Comparison of ENCODE assay signal across 1 cellular context in the genomic region with DNA sequence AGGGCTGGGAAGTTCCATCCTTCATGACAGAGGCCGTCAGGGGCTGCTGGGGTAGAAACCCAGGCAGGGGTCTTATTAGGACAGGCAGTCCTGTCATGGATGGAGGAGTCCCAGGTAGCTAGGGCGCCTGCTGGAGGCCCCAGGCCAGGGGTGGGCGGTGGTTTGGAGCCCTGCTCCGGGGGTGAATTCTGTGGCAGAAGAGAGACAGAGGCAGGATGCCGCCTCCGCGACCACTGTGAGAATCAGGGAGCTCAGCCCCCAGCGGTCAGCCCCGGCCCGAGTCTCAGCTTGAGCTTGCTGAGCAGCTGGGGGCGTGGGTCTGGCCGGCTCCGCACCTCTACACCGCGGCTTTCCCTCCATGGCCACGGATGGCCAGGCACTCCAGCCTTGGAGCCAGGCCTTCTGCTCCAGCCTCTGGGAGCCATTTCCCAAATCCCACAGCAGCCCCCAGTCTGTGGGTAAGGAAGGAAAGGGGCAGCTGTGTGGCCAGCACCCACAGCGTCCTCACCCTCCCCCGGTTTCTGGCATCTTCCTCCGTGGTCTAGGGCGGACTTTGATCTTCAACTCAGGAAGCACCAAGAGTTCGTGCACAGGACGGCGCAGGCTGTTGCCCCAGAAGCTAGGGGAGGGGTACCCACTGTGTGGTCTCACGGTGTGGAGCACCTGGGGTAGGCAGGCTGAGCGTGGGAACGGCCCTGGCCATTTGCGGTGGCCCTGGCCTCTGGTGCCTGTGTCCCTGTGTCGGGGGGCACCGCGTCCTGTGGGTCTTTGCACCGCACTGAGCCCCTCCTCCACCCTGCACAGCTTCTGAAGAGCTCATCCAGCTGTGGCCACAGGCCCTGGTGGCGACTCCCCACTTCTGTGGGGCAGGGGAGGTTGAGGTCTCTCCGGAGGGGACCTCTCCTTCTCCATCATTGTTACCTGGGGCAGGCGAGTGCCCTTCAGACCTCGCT.
TF ChIP-seq lines count a peak whose summit lies in the region.

No MANE protein-coding gene starts in this region.

TF ChIP-seq in HepG2, 621 proteins besides CTCF, POLR2A, EP300 and RAD21 (continued from another document and continues in another):
- TF ChIP-seq SUZ12 (IDR thresholded peaks at IDR 0.05; ENCODE audit: low read depth, low read length) (no peak), ZNF143 (CRISPR knock-in tag; IDR thresholded peaks at IDR 0.05) (no peak), FLYWCH1 (CRISPR knock-in tag; IDR thresholded peaks at IDR 0.05) (no peak), CHD4 (IDR thresholded peaks at IDR 0.05; ENCODE audit: borderline replicate concordance, low read length) (no peak), ZNF652 (CRISPR knock-in tag; IDR thresholded peaks at IDR 0.05; ENCODE audit: borderline replicate concordance, low read depth) (no peak; the same call in 1 of the 2 replicates), ZNF800 (CRISPR knock-in tag; IDR thresholded peaks at IDR 0.05) (0 out of 2 replicates have a peak, but pooled peaks have one; percentile 34), AFF4 (CRISPR knock-in tag; IDR thresholded peaks at IDR 0.05) (no peak), ISL2 (CRISPR knock-in tag; IDR thresholded peaks at IDR 0.05) (no peak), FOXK2 (IDR thresholded peaks at IDR 0.05) (no peak), THYN1 (CRISPR knock-in tag; IDR thresholded peaks at IDR 0.05; ENCODE audit: borderline replicate concordance, low read depth) (no peak), ZFX (CRISPR knock-in tag; IDR thresholded peaks at IDR 0.05; ENCODE audit: low read depth) (peak; percentile 50; the same call in 1 of the 2 replicates), NAIF1 (CRISPR knock-in tag; IDR thresholded peaks at IDR 0.05; ENCODE audit: borderline replicate concordance) (no peak), RBAK (CRISPR knock-in tag; IDR thresholded peaks at IDR 0.05) (no peak; the same call in 1 of the 2 replicates), SOX6 (IDR thresholded peaks at IDR 0.05) (no peak), SOX6 (CRISPR knock-in tag; IDR thresholded peaks at IDR 0.05) (no peak), AKNA (CRISPR knock-in tag; IDR thresholded peaks at IDR 0.05; ENCODE audit: borderline replicate concordance) (no peak), ZNF564 (CRISPR knock-in tag; IDR thresholded peaks at IDR 0.05) (no peak), KDM1A (CRISPR knock-in tag; IDR thresholded peaks at IDR 0.05) (no peak), ZNF205 (CRISPR knock-in tag; IDR thresholded peaks at IDR 0.05) (peak; percentile 53; the same call in 1 of the 2 replicates), CAMTA2 (CRISPR knock-in tag; IDR thresholded peaks at IDR 0.05; ENCODE audit: borderline replicate concordance) (no peak), ZNF354B (CRISPR knock-in tag; IDR thresholded peaks at IDR 0.05) (no peak), EEA1 (CRISPR knock-in tag; IDR thresholded peaks at IDR 0.05; ENCODE audit: borderline replicate concordance) (no peak), SNAPC5 (CRISPR knock-in tag; IDR thresholded peaks at IDR 0.05; ENCODE audit: borderline replicate concordance) (no peak), TSC22D2 (CRISPR knock-in tag; IDR thresholded peaks at IDR 0.05; ENCODE audit: borderline replicate concordance) (no peak), STAG1 (CRISPR knock-in tag; IDR thresholded peaks at IDR 0.05) (no peak), FIP1L1 (IDR thresholded peaks at IDR 0.05; ENCODE audit: borderline replicate concordance, insufficient read depth, low read depth, low read length) (no peak), ZNF670 (CRISPR knock-in tag; IDR thresholded peaks at IDR 0.05; ENCODE audit: borderline replicate concordance) (no peak), IKZF1 (IDR thresholded peaks at IDR 0.05) (no peak), CCAR2 (optimal IDR thresholded peaks at IDR 0.05; ENCODE audit: low read depth, low read length) (no peak), ZNF331 (CRISPR knock-in tag; IDR thresholded peaks at IDR 0.05) (no peak), ZBTB25 (CRISPR knock-in tag; IDR thresholded peaks at IDR 0.05) (no peak), ZNF766 (CRISPR knock-in tag; IDR thresholded peaks at IDR 0.05; ENCODE audit: borderline replicate concordance) (no peak), ESRRA (CRISPR knock-in tag; IDR thresholded peaks at IDR 0.05; ENCODE audit: low read depth) (0 out of 2 replicates have a peak, but pooled peaks have one; percentile 37), SMARCE1 (IDR thresholded peaks at IDR 0.05; ENCODE audit: borderline replicate concordance) (no peak), ZNF709 (CRISPR knock-in tag; IDR thresholded peaks at IDR 0.05) (0 out of 2 replicates have a peak, but pooled peaks have one; percentile 67), MED1 (CRISPR knock-in tag; IDR thresholded peaks at IDR 0.05) (peak; percentile 89)
- TF ChIP-seq, protein P1, sequence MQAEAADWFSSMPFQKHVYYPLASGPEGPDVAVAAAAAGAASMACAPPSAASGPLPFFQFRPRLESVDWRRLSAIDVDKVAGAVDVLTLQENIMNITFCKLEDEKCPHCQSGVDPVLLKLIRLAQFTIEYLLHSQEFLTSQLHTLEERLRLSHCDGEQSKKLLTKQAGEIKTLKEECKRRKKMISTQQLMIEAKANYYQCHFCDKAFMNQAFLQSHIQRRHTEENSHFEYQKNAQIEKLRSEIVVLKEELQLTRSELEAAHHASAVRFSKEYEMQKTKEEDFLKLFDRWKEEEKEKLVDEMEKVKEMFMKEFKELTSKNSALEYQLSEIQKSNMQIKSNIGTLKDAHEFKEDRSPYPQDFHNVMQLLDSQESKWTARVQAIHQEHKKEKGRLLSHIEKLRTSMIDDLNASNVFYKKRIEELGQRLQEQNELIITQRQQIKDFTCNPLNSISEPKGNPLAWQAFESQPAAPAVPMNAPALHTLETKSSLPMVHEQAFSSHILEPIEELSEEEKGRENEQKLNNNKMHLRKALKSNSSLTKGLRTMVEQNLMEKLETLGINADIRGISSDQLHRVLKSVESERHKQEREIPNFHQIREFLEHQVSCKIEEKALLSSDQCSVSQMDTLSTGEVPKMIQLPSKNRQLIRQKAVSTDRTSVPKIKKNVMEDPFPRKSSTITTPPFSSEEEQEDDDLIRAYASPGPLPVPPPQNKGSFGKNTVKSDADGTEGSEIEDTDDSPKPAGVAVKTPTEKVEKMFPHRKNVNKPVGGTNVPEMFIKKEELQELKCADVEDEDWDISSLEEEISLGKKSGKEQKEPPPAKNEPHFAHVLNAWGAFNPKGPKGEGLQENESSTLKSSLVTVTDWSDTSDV (CRISPR knock-in tag; IDR thresholded peaks at IDR 0.05): peak; percentile 74; the same call in 1 of the 2 replicates
- TF ChIP-seq, protein P2, sequence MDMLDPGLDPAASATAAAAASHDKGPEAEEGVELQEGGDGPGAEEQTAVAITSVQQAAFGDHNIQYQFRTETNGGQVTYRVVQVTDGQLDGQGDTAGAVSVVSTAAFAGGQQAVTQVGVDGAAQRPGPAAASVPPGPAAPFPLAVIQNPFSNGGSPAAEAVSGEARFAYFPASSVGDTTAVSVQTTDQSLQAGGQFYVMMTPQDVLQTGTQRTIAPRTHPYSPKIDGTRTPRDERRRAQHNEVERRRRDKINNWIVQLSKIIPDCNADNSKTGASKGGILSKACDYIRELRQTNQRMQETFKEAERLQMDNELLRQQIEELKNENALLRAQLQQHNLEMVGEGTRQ (IDR thresholded peaks at IDR 0.05; ENCODE audit: low read depth, low read length): no peak
- TF ChIP-seq, protein P2 (CRISPR knock-in tag; IDR thresholded peaks at IDR 0.05; ENCODE audit: borderline replicate concordance): no peak
